ENCODE assay signal across 2 cellular contexts in the genomic region with DNA sequence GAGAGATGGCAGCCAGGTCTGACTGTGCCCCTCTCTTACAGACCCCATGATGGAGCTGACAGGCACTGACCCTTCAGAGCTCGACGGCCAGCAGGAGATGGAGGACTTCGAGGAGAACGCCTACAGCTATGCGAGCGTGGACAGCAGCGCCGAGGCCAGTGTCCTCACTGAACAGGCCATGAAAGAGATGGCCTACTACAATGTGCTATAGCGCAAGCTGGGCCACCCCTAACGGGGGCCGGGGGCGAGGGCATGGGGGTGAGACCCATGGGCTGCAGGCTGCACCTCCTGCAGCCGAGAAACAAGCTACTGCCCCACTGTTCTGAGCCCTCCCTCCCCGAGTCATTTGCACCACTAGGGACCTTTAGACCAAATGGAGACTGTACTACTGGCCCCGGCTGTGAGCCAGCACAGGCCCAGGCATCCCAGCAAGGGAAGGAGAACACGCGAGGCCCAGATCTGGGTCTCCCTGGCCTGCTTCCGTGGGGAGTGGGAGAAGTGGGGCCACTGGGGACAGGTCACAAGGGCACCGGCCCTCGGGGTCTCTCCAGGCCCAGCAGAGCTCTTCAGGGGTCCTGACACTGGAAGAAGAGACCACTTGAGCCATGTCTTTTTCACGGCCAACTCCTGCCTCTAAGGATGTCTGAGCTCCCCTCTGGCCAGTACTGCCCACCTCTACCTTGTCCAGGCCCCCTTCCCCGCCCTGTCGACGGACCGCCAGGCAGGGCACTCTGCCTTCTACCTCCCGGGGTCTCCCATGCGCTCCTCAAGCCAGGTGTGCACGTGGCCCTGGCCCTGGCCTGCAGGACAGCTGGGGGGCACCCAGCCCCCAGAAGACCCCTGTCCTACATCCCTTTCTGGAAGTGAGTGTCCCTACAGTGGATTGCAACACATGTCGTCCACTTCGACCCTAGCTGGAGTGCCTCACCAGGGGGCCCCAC.
TF ChIP-seq lines count a peak whose summit lies in the region.

No MANE protein-coding gene starts in this region.

TF ChIP-seq in GM23338, 12 proteins besides CTCF, POLR2A, EP300 and RAD21 (continues in another document):
- TF ChIP-seq EZH2 (IDR thresholded peaks at IDR 0.05; ENCODE audit: low read depth, unreplicated experiment), result no peak
- TF ChIP-seq STAT1 (IDR thresholded peaks at IDR 0.05; ENCODE audit: unreplicated experiment), result no peak
- TF ChIP-seq JUNB (IDR thresholded peaks at IDR 0.05; ENCODE audit: unreplicated experiment), result no peak
- no peak for TF ChIP-seq POLR2AphosphoS5 (IDR thresholded peaks at IDR 0.05; ENCODE audit: low read depth)
- TF ChIP-seq CREB1 (CRISPR knock-in tag; IDR thresholded peaks at IDR 0.05; ENCODE audit: low read depth), result no peak
- TF ChIP-seq NANOG (IDR thresholded peaks at IDR 0.05; ENCODE audit: borderline replicate concordance), result no peak
- TF ChIP-seq ZNF462 (CRISPR knock-in tag; IDR thresholded peaks at IDR 0.05), result no peak
- TF ChIP-seq, protein P1, sequence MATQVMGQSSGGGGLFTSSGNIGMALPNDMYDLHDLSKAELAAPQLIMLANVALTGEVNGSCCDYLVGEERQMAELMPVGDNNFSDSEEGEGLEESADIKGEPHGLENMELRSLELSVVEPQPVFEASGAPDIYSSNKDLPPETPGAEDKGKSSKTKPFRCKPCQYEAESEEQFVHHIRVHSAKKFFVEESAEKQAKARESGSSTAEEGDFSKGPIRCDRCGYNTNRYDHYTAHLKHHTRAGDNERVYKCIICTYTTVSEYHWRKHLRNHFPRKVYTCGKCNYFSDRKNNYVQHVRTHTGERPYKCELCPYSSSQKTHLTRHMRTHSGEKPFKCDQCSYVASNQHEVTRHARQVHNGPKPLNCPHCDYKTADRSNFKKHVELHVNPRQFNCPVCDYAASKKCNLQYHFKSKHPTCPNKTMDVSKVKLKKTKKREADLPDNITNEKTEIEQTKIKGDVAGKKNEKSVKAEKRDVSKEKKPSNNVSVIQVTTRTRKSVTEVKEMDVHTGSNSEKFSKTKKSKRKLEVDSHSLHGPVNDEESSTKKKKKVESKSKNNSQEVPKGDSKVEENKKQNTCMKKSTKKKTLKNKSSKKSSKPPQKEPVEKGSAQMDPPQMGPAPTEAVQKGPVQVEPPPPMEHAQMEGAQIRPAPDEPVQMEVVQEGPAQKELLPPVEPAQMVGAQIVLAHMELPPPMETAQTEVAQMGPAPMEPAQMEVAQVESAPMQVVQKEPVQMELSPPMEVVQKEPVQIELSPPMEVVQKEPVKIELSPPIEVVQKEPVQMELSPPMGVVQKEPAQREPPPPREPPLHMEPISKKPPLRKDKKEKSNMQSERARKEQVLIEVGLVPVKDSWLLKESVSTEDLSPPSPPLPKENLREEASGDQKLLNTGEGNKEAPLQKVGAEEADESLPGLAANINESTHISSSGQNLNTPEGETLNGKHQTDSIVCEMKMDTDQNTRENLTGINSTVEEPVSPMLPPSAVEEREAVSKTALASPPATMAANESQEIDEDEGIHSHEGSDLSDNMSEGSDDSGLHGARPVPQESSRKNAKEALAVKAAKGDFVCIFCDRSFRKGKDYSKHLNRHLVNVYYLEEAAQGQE (IDR thresholded peaks at IDR 0.05; ENCODE audit: unreplicated experiment), result no peak
- TF ChIP-seq ZNF331 (CRISPR knock-in tag; IDR thresholded peaks at IDR 0.05; ENCODE audit: low read depth), result no peak
- TF ChIP-seq EZH2phosphoT487 (IDR thresholded peaks at IDR 0.05; ENCODE audit: unreplicated experiment), result no peak
- no peak for TF ChIP-seq ZNF114 (CRISPR knock-in tag; IDR thresholded peaks at IDR 0.05)

TF ChIP-seq in H1, 55 proteins besides CTCF, POLR2A, EP300 and RAD21:
- TF ChIP-seq MAFK (IDR thresholded peaks at IDR 0.05; ENCODE audit: low read depth, low read length) (no peak), RXRA (IDR thresholded peaks at IDR 0.05; ENCODE audit: insufficient read depth, low read depth, low read length) (no peak), GABPA (IDR thresholded peaks at IDR 0.05; ENCODE audit: borderline replicate concordance, insufficient read depth, low read length) (no peak), CHD7 (IDR thresholded peaks at IDR 0.05; ENCODE audit: insufficient replicate concordance, low read length) (no peak), SIRT6 (IDR thresholded peaks at IDR 0.05; ENCODE audit: low read length) (no peak), KDM4A (IDR thresholded peaks at IDR 0.05; ENCODE audit: low read depth, low read length, severe bottlenecking) (no peak), SP1 (IDR thresholded peaks at IDR 0.05; ENCODE audit: low read depth, low read length) (no peak), JUND (IDR thresholded peaks at IDR 0.05; ENCODE audit: low read length) (no peak), BCL11A (IDR thresholded peaks at IDR 0.05; ENCODE audit: low read depth in 2 of 2, low read length in 2 of 2) (no peak), RBBP5 (IDR thresholded peaks at IDR 0.05; ENCODE audit: borderline replicate concordance, low read depth, low read length) (no peak), FOSL1 (IDR thresholded peaks at IDR 0.05; ENCODE audit: insufficient read depth, low read depth, low read length) (no peak), KDM5A (IDR thresholded peaks at IDR 0.05; ENCODE audit: low read length) (no peak), CHD1 (IDR thresholded peaks at IDR 0.05; ENCODE audit: low read depth, low read length) (no peak), ATF3 (IDR thresholded peaks at IDR 0.05; ENCODE audit: insufficient read depth, low read depth, low read length) (no peak), SP2 (IDR thresholded peaks at IDR 0.05; ENCODE audit: low read length) (no peak), PHF8 (conservative IDR thresholded peaks at IDR 0.05; ENCODE audit: low read depth, low read length) (no peak), NRF1 (IDR thresholded peaks at IDR 0.05; ENCODE audit: low read depth, low read length) (no peak), YY1 (IDR thresholded peaks at IDR 0.05; ENCODE audit: low read depth, low read length) (no peak), POLR2AphosphoS5 (IDR thresholded peaks at IDR 0.05; ENCODE audit: low read depth, low read length) (no peak), SIN3A (conservative IDR thresholded peaks at IDR 0.05 in 1 of 2, IDR thresholded peaks at IDR 0.05 in 1 of 2; ENCODE audit: low read depth in 1 of 2, low read length in 2 of 2) (no peak)
